Comparison of ENCODE assay signal across 8 cellular contexts in the genomic region with DNA sequence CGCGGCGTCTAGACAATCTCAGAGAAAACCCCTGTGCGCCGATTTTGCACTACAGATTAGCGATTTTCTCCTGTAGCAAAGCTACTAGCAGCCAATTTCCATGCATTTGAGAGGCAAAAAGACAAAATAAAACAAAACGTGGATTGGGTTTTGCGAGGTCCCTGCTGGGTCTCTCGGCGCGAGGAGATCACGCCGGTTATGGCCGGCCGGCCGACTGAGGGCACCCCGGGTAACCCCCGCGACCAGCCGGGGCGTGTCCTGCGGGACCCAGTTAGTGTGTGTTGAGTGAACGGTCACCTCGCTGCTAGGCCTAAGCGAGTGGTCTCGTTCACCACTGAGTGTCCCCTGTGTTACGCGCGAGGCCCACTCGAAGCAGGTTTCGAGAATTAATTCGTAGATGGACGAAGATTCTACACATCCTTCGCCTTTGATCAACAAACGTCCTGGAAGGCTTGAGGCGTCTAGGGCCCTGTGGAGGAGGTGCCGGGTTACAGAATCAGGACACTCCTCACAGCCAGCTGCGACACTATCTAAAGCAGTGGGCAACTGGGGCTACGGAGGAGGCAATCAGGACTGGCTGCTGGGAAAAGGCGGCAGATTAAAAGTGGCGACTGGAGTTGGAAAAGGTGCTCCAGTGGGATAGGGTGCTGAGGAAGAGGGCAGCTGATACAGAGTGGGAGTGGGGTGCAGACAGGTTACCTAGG. TPM values are rescaled to one million over a fixed set of nuclear protein-coding genes. Genes with fewer than 3 reads are reported as not detected.
A peak's percentile ranks its signal among the peaks of the same experiment; 100 is the strongest.
DNase-seq lines count a peak whose midpoint lies in the region; ATAC-seq and TF ChIP-seq lines count a peak whose summit lies in the region.

No MANE protein-coding gene starts in this region.

- H3K9me3 ChIP-seq in breast epithelium = no peaks in the 10 kb centered on the region

- H3K27ac ChIP-seq in breast epithelium (peak overlapping the region; percentile 95 to 98), temporal lobe (ENCODE audit: low read depth, low read length) (peak overlapping the region; percentile 89)

- peaks cover 27 to 31% (median 27%) of the 10 kb centered on the region in 3 donors for H3K4me1 Mint-ChIP-seq in IgD-negative memory B cell

- H3K4me1 ChIP-seq in breast epithelium = peaks cover 9 to 12% of the 10 kb centered on the region in 2 donors

- no peak for TF ChIP-seq CTCF in breast epithelium (IDR thresholded peaks at IDR 0.05)

- no peaks in the 10 kb centered on the region for H3K9me3 Mint-ChIP-seq in IgD-negative memory B cell

- no peaks in the 10 kb centered on the region for H3K36me3 Mint-ChIP-seq in IgD-negative memory B cell

- ATAC-seq in left lobe of liver (peak; percentile 20), HG03039 (IDR thresholded peaks at IDR 0.05; ENCODE audit: unreplicated experiment) (no peak)

- in situ Hi-C loops in ACHN (cut with HindIII; ENCODE audit: low pct_ligation_motif_present, low pct_unique_long_range_greater_than_20kb, low sequenced_read_pairs) = no loop called here

- H3K36me3 ChIP-seq in breast epithelium = no peaks in the 10 kb centered on the region

- H3K4me3 ChIP-seq in breast epithelium = peak overlapping the region; percentile 79 to 89 (median 85)

- peak overlapping the region; percentile 83 to 95 (median 94) for H3K4me3 Mint-ChIP-seq in IgD-negative memory B cell

- H3K27me3 ChIP-seq in breast epithelium = no peaks in the 10 kb centered on the region

- intact Hi-C loops in breast epithelium (cut with DNase I; ENCODE audit: low total_unique reads) = no loop called here

- H3K27ac Mint-ChIP-seq in IgD-negative memory B cell = peak overlapping the region; percentile 71 to 97 (median 91)

- DNase-seq in GM03348 (ENCODE audit: low spot score) = peak; percentile 68
- no peak for DNase-seq in breast epithelium (ENCODE audit: low spot score in 2 of 2)
- peak; percentile 55 for DNase-seq in left lobe of liver (ENCODE audit: low spot score)
- DNase-seq in SKM-1 (lab: John Stamatoyannopoulos, UW; ENCODE audit: unreplicated experiment) = no peak
- DNase-seq in ACHN = no peak

- no peak for TF ChIP-seq POLR2A in breast epithelium (IDR thresholded peaks at IDR 0.05)

- no peaks in the 10 kb centered on the region for H3K27me3 Mint-ChIP-seq in IgD-negative memory B cell

RNA-seq across cellular contexts. Expression of gene VDAC1, which starts 0.8 kb away (rescaled TPM):
- polyA plus RNA-seq in IgD-negative memory B cell = 90.0 TPM
- total RNA-seq in breast epithelium = 100 to 1,000 TPM; 113 to 141 (median 118) TPM
- total RNA-seq in left lobe of liver = 91.2 TPM
- total RNA-seq in temporal lobe = 136 TPM

RNA-seq across cellular contexts. Expression of gene C5orf15, which starts 37.1 kb away (rescaled TPM):
- 25.5 TPM for polyA plus RNA-seq in IgD-negative memory B cell
- 10 to 100 TPM; 40.6 to 68.9 (median 41.0) TPM for total RNA-seq in breast epithelium
- 15.2 TPM for total RNA-seq in left lobe of liver
- 31.2 TPM for total RNA-seq in temporal lobe

Comparison
In these comparisons a context has a peak if more than half of its experiments do, and no peak if none do; other contexts are left out.
1. DNase-seq: peak in GM03348 (single experiment) and left lobe of liver (single experiment); none in breast epithelium (0 of 2), SKM-1 (single experiment) and ACHN (single experiment).